In genomic region chr15:86076468-86076867, GRCh38 we compare ENCODE assay signal across 28 cellular contexts. TPM values are rescaled to one million over a fixed set of nuclear protein-coding genes. Genes with fewer than 3 reads are reported as not detected.
"Had no signal": no experiment of that assay in that cellular context is flagged by ENCODE, and none has a peak within 500 bp of the region (broad histone marks: within the 10 kb centered on the region; RNA-seq: fewer than 3 reads in every experiment).

No MANE protein-coding gene starts in this region.

- H3K9me3 ChIP-seq: adrenal gland, SK-N-SH had no signal

- H3K36me3 ChIP-seq: adrenal gland had no signal

- H3K4me1 ChIP-seq: adrenal gland had no signal

- DNase-seq: activated CD4-positive, alpha-beta memory T cell treated with anti-CD3 and anti-CD28 coated beads, Interleukin-2, amount 10 ng/mL, durations not matched to agents 7 days and 5 days; activated CD4-positive, alpha-beta T cell treated with anti-CD3 and anti-CD28 coated beads for 36 hours; activated CD4-positive, alpha-beta T cell treated with anti-CD3 and anti-CD28 coated beads, Interleukin-2, amount 50 U/mL, for 1 hour; activated gamma-delta T cell treated with Interleukin-2 at 50 U/mL for 16 hours; activated naive CD4-positive, alpha-beta T cell treated with anti-CD3 and anti-CD28 coated beads, Interleukin-2, amount 10 ng/mL, durations not matched to agents 7 days and 5 days; activated naive CD8-positive, alpha-beta T cell treated with anti-CD3 and anti-CD28 coated beads for 36 hours; activated T-cell treated with anti-CD3 and anti-CD28 coated beads for 4 hours; activated T-cell treated with anti-CD3 and anti-CD28 coated beads, Interleukin-2, amount 50 U/mL, for 72 hours; adrenal gland; anterior cingulate cortex; Karpas-422; MM.1S; NCI-H1105; NCI-H1436; NCI-H1694 treated with DMSO at 0.1 percent for 48 hours; NCI-H2029 treated with DMSO at 0.1 percent for 48 hours; NCI-H526; NCI-H774; NK-92 treated with Interleukin-12 subunit alpha and Interleukin-12 subunit beta, amount 100 ng/mL, for 24 hours; OCI-M1; RPMI8226; SK-N-SH; T-helper 1 cell had no signal

- H3K4me3 ChIP-seq: adrenal gland had no signal

- H3K27me3 ChIP-seq: adrenal gland had no signal

- ATAC-seq: activated CD4-positive, alpha-beta T cell treated with anti-CD3 and anti-CD28 coated beads for 36 hours; activated T-cell treated with anti-CD3 and anti-CD28 coated beads, Interleukin-2, amount 50 U/mL, for 72 hours; Panc1; Right ventricle myocardium inferior had no signal

- H3K27ac ChIP-seq: adrenal gland, VCaP had no signal

RNA-seq across cellular contexts. Expression of gene AGBL1, which starts 3.2 kb away (rescaled TPM):
- total RNA-seq: activated CD4-positive, alpha-beta memory T cell treated with anti-CD3 and anti-CD28 coated beads, Interleukin-2, amount 10 ng/mL, durations not matched to agents 7 days and 5 days; activated CD8-positive, alpha-beta memory T cell treated with anti-CD3 and anti-CD28 coated beads for 36 hours; activated naive CD8-positive, alpha-beta T cell treated with anti-CD3 and anti-CD28 coated beads for 36 hours; Right ventricle myocardium inferior; T-helper 2 cell treated with Interferon-gamma antibody and Interleukin-4, amounts not matched to agents 100 ng/mL and 5 ng/mL, for 36 hours had no signal
- polyA plus RNA-seq: SK-N-SH had no signal
